ENCODE assay signal across 11 cellular contexts in the genomic region with DNA sequence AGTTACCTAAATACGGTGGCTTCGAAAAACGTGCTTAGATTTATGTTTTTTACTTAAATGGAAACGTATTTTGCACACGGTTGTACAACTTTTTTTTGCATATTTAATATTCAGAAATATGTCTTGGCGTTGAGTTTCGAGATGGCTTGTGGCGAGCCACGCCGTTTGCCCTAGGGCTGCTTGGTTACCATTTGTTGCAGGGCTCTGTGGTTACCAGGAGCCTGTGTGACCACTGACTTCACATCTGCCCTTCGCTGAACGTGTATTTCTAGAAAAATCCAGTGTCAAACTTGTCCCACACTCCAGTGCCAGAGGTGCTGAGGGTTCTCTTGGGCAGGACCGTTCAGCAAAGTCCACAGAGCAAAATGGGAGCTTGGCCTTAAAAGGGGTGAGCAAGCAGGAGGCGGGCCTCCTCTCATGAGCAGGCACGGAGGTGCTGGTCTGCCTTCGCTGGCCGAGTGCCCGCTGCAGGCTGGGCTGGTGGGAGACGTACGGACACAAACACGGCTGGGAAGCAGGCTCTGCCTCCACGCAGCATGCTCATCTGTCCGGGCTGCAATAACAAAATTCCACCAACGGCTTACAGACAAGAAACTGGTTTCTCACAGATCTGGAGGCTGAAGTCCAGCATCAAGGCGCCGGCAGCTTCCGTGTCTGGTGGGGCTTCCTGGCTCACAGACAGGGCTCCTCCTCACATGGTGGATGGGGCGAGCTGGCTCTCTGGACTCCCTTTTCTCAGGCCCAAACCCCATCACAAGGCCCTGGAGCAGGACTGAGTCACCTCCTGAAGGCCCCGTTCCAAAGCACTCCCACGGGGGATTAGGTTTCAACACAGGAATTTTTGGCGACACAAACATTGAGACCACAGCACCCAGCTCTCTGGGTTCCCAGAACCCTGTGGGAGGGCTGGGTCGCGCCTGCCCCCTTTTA. TPM values are rescaled to one million over a fixed set of nuclear protein-coding genes. Genes with fewer than 3 reads are reported as not detected.
A peak's percentile ranks its signal among the peaks of the same experiment; 100 is the strongest.
DNase-seq lines count a peak whose midpoint lies in the region; ATAC-seq and TF ChIP-seq lines count a peak whose summit lies in the region.
"Had no signal": no experiment of that assay in that cellular context is flagged by ENCODE, and none has a peak within 500 bp of the region (broad histone marks: within the 10 kb centered on the region; RNA-seq: fewer than 3 reads in every experiment).

No MANE protein-coding gene starts in this region.

- peak overlapping the region; percentile 78 for H3K4me2 ChIP-seq in DOHH2 (ENCODE audit: low read length)

- H3K4me1 ChIP-seq in DOHH2 (ENCODE audit: control insufficient read depth, low read length), result peaks cover 94% of the 10 kb centered on the region

- H3K9me3 Mint-ChIP-seq in activated naive CD8-positive, alpha-beta T cell treated with anti-CD3 and anti-CD28 coated beads, Interleukin-2, amount 50 U/mL, for 24 hours, result no peaks in the 10 kb centered on the region
- peaks cover 0 to 2% (median 0%) of the 10 kb centered on the region in 9 donors for H3K9me3 Mint-ChIP-seq in naive thymus-derived CD8-positive, alpha-beta T cell
- no peaks in the 10 kb centered on the region for H3K9me3 Mint-ChIP-seq in nephron progenitor cell
- H3K9me3 Mint-ChIP-seq: naive B cell had no signal

- no peaks in the 10 kb centered on the region for H3K27me3 Mint-ChIP-seq in activated naive CD8-positive, alpha-beta T cell treated with anti-CD3 and anti-CD28 coated beads, Interleukin-2, amount 50 U/mL, for 24 hours
- H3K27me3 Mint-ChIP-seq in naive thymus-derived CD8-positive, alpha-beta T cell, result no peaks in the 10 kb centered on the region
- peaks cover 7% of the 10 kb centered on the region for H3K27me3 Mint-ChIP-seq in nephron progenitor cell (ENCODE audit: low read depth, poor library complexity)

- H3K4me1 Mint-ChIP-seq in activated naive CD8-positive, alpha-beta T cell treated with anti-CD3 and anti-CD28 coated beads, Interleukin-2, amount 50 U/mL, for 24 hours, result peaks cover 83% of the 10 kb centered on the region
- peaks cover 19 to 92% (median 79%) of the 10 kb centered on the region in 4 donors for H3K4me1 Mint-ChIP-seq in naive thymus-derived CD8-positive, alpha-beta T cell
- peaks cover 75% of the 10 kb centered on the region for H3K4me1 Mint-ChIP-seq in nephron progenitor cell

- H3K27ac ChIP-seq in DOHH2 (ENCODE audit: low read depth, low read length), result peak overlapping the region; percentile 87
- peak overlapping the region; percentile 42 for H3K27ac ChIP-seq in KOPT-K1 (ENCODE audit: low read depth, low read length, poor library complexity, severe bottlenecking)

- H3K4me3 Mint-ChIP-seq in activated naive CD8-positive, alpha-beta T cell treated with anti-CD3 and anti-CD28 coated beads, Interleukin-2, amount 50 U/mL, for 24 hours, result peak overlapping the region; percentile 78
- peak overlapping the region in 8 of 10 donors; percentile 50 to 85 (median 80) for H3K4me3 Mint-ChIP-seq in naive thymus-derived CD8-positive, alpha-beta T cell
- no peak overlapping the region for H3K4me3 Mint-ChIP-seq in nephron progenitor cell

- peaks cover 32% of the 10 kb centered on the region for H3F3A ChIP-seq in DOHH2 (ENCODE audit: control insufficient read depth, insufficient read depth)

- peak overlapping the region; percentile 67 for H3K4me3 ChIP-seq in DOHH2 (ENCODE audit: low read length)

- ATAC-seq in activated naive CD8-positive, alpha-beta T cell treated with anti-CD3 and anti-CD28 coated beads, Interleukin-2, amount 50 U/mL, for 24 hours, result no peak
- no peak for ATAC-seq in naive thymus-derived CD8-positive, alpha-beta T cell

- H3K27ac Mint-ChIP-seq in activated naive CD8-positive, alpha-beta T cell treated with anti-CD3 and anti-CD28 coated beads, Interleukin-2, amount 50 U/mL, for 24 hours, result peak overlapping the region; percentile 99
- H3K27ac Mint-ChIP-seq in naive thymus-derived CD8-positive, alpha-beta T cell, result peak overlapping the region; percentile 91 to 98 (median 95)
- H3K27ac Mint-ChIP-seq in nephron progenitor cell, result no peak overlapping the region

- H3K36me3 Mint-ChIP-seq in activated naive CD8-positive, alpha-beta T cell treated with anti-CD3 and anti-CD28 coated beads, Interleukin-2, amount 50 U/mL, for 24 hours (ENCODE audit: low read depth), result peaks cover 25% of the 10 kb centered on the region
- peaks cover 0 to 9% (median 3%) of the 10 kb centered on the region in 3 donors for H3K36me3 Mint-ChIP-seq in naive thymus-derived CD8-positive, alpha-beta T cell
- H3K36me3 Mint-ChIP-seq in nephron progenitor cell (ENCODE audit: low read depth), result peaks cover 27% of the 10 kb centered on the region
- H3K36me3 Mint-ChIP-seq: naive B cell had no signal

- TF ChIP-seq CTCF in DOHH2 (IDR thresholded peaks at IDR 0.05; ENCODE audit: low read depth, low read length, poor library complexity, severe bottlenecking) (no peak), nephron progenitor cell (IDR thresholded peaks at IDR 0.05) (no peak)

- peaks cover 46% of the 10 kb centered on the region for H3K79me2 ChIP-seq in DOHH2 (ENCODE audit: control insufficient read depth, low read length)

- no peaks in the 10 kb centered on the region for H3K27me3 ChIP-seq in DOHH2 (ENCODE audit: control insufficient read depth, low read length)

- no peaks in the 10 kb centered on the region for H3K9me2 ChIP-seq in DOHH2 (replicated peaks; ENCODE audit: control insufficient read depth, low read length)

- no peaks in the 10 kb centered on the region; the same call in 1 of the 2 replicates for H4K20me1 ChIP-seq in DOHH2 (ENCODE audit: control insufficient read depth, insufficient read depth, low read depth, low read length)

- H3K36me3 ChIP-seq in DOHH2 (ENCODE audit: control insufficient read depth, low read length) (peaks cover 61% of the 10 kb centered on the region), KOPT-K1 (ENCODE audit: insufficient read depth, low read length) (peaks cover 31% of the 10 kb centered on the region)

- POLR2A ChIA-PET in naive thymus-derived CD8-positive, alpha-beta T cell (lab: Charles Lee), result no interaction called here

- no peak for DNase-seq in activated naive CD8-positive, alpha-beta T cell treated with anti-CD3 and anti-CD28 coated beads, Interleukin-2, amount 50 U/mL, for 24 hours
- DNase-seq in naive thymus-derived CD8-positive, alpha-beta T cell, result peak in 1 of 10 donors; percentile 57
- DNase-seq in NOMO-1 (lab: John Stamatoyannopoulos, UW; ENCODE audit: unreplicated experiment in 2 of 2) (no peak), COLO829 (ENCODE audit: low spot score) (no peak), nephron progenitor cell (no peak)
- no peak for DNase-seq in stimulated activated CD4-positive, alpha-beta T cell treated with anti-CD3 and anti-CD28 coated beads, Interleukin-4, amount 100 ng/mL, for 24 hours
- DNase-seq: activated CD4-positive, alpha-beta T cell treated with anti-CD3 and anti-CD28 coated beads for 1 hour; naive B cell; NCI-H187 had no signal

- no peaks in the 10 kb centered on the region for H3K9me3 ChIP-seq in DOHH2 (ENCODE audit: control insufficient read depth, insufficient read depth, low read length)
- no peaks in the 10 kb centered on the region for H3K9me3 ChIP-seq in KOPT-K1 (ENCODE audit: insufficient read depth, low read length, poor library complexity, severe bottlenecking)

RNA-seq across cellular contexts. Expression of gene MRPL36, which starts 5.4 kb away (rescaled TPM):
- 10 to 100 TPM; 25.8 to 30.9 TPM for total RNA-seq in naive thymus-derived CD8-positive, alpha-beta T cell
- polyA plus RNA-seq in naive thymus-derived CD8-positive, alpha-beta T cell, result 10 to 100 TPM; 61.6 to 84.3 (median 71.6) TPM

RNA-seq across cellular contexts. Expression of gene NDUFS6, which starts 7.0 kb away (rescaled TPM):
- 10 to 100 TPM; 12.6 to 16.8 TPM for total RNA-seq in naive thymus-derived CD8-positive, alpha-beta T cell
- 10 to 100 TPM; 69.3 to 75.8 (median 70.9) TPM for polyA plus RNA-seq in naive thymus-derived CD8-positive, alpha-beta T cell
